11 cellular contexts compared by ENCODE assay signal in the genomic region with DNA sequence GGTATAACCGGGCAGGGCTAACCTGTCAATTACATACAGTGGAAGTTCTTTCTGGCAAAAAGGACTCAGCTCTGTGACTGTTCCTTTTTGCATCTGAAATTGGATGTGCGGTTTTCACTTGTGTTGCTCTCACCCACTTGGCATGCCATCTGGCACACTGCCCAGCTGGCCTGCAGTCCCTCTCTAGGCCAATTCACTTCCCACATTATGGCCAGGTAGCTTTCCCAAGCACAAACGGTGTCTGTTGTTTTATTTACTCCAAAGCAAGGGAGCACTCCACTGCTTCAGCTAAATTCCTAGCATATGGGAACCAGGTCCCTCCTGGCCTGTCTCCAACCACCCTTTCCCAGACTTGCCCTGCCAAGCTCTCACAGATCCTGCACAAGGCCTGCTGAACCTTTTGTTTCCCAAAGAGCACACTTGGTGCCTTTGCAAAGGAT.
DNase-seq lines count a peak whose midpoint lies in the region; FAIRE-seq lines count a peak whose summit lies in the region.
"Had no signal": no experiment of that assay in that cellular context is flagged by ENCODE, and none has a peak within 500 bp of the region (broad histone marks: within the 10 kb centered on the region; RNA-seq: fewer than 3 reads in every experiment).

No MANE protein-coding gene starts in this region.

- FAIRE-seq in RCC 7860 (lab: Jason Lieb, UNC): peak; percentile 93
- FAIRE-seq: A549 had no signal

- DNase-seq in NCI-H2227 (lab: John Stamatoyannopoulos, UW; ENCODE audit: unreplicated experiment) (peak; percentile 8), NCI-H2227 treated with DMSO at 0.1 percent for 48 hours (lab: John Stamatoyannopoulos, UW) (no peak), RCC 7860 (ENCODE audit: low spot score) (peak; percentile 92), fibroblast of the conjunctiva (ENCODE audit: low read depth) (peak; percentile 10), substantia nigra (lab: John Stamatoyannopoulos, UW) (peak in 25 of 49 donors; percentile 10 to 83 (median 41)), NCI-H526 (lab: John Stamatoyannopoulos, UW) (no peak), SK-N-DZ (ENCODE audit: low spot score) (no peak)
- DNase-seq in activated CD4-positive, CD25-positive, alpha-beta regulatory T cell (lab: John Stamatoyannopoulos, UW): no peak
- DNase-seq: effector memory CD4-positive, alpha-beta T cell had no signal

- peak overlapping the region; percentile 19 for H3K27ac ChIP-seq in substantia nigra (ENCODE audit: low read depth, low read length, poor library complexity, severe bottlenecking)
- H3K27ac ChIP-seq: A549, VCaP had no signal

Comparison
In these comparisons a context has a peak if more than half of its experiments do, and no peak if none do; other contexts are left out.
1. DNase-seq: peak in NCI-H2227 (single experiment), RCC 7860 (single experiment), fibroblast of the conjunctiva (single experiment) and substantia nigra (25 of 49); none in NCI-H2227 treated with DMSO at 0.1 percent for 48 hours (single experiment), NCI-H526 (0 of 2), SK-N-DZ (single experiment) and activated CD4-positive, CD25-positive, alpha-beta regulatory T cell (0 of 4).